In the genomic region with DNA sequence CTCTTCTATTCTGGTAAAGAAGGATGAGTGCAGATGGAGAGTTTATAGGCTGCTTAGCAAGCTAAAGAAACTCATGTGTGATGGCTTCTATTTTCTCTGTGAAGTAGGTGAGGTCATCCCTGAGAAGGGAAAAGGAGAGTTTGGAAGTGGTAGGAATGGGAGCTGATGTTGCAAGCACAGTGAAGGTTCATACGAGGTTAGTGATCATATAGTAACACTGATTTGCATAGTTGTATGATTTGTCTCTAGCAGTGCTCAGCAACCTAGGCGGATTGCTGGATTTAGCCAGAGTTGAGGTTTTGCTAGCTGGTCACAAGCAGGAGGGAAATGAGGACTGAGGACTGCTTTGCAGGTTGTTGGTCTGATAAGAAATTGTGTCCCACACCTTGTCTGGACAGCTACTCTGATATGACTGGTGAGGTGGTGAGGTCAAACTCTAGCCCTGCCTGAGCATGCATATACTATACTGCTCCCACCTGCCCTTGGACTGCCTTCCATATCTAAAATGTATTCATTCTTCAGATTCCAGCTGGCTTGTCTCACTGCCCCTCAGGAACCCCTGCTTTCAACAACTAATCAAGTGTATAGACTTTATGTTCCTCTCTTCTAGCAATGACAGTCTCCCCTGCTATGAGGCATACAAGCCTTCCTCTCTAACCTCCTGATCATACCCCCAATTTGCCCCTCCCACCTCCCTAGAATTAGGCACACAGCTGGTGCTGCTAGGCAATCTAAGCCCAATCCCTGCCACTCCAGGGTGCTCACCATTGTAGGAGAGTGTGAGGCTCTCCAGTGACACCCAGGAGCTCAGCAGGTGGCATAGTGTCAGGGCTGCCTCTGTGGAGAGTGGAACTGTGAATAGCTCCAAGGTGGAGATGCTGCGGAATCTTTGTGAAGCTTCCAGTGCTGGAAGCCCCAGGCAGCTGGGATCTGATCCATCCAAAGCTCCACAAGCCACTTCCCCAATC, we compare ENCODE assay signal across 1 cellular context.
A peak's percentile ranks its signal among the peaks of the same experiment; 100 is the strongest.
TF ChIP-seq lines count a peak whose summit lies in the region.

No MANE protein-coding gene starts in this region.

TF ChIP-seq in HEK293, 187 proteins besides CTCF, POLR2A, EP300 and RAD21 (continued from another document):
- TF ChIP-seq ZNF302 (tag by site-specific recombination; IDR thresholded peaks at IDR 0.05; ENCODE audit: low read depth) (no peak), ATF2 (tag by site-specific recombination; IDR thresholded peaks at IDR 0.05; ENCODE audit: low read depth) (peak; percentile 80), ZFHX2 (tag by site-specific recombination; conservative IDR thresholded peaks at IDR 0.05) (no peak), ZNF473 (tag by site-specific recombination; IDR thresholded peaks at IDR 0.05) (no peak), TRIM28 (IDR thresholded peaks at IDR 0.05; ENCODE audit: borderline replicate concordance, low read length) (no peak), INSM2 (tag by site-specific recombination; IDR thresholded peaks at IDR 0.05) (peak; percentile 52; the same call in 1 of the 2 replicates), GLI2 (tag by site-specific recombination; IDR thresholded peaks at IDR 0.05; ENCODE audit: borderline replicate concordance, low read depth) (no peak), ZBTB21 (tag by site-specific recombination; IDR thresholded peaks at IDR 0.05) (no peak), FEZF1 (tag by site-specific recombination; IDR thresholded peaks at IDR 0.05) (no peak), IKZF3 (tag by site-specific recombination; IDR thresholded peaks at IDR 0.05) (peak; percentile 85), ZNF600 (tag by site-specific recombination; IDR thresholded peaks at IDR 0.05) (peak; percentile 94), ZIC2 (tag by site-specific recombination; IDR thresholded peaks at IDR 0.05) (peak; percentile 86)
- TF ChIP-seq, protein P1, sequence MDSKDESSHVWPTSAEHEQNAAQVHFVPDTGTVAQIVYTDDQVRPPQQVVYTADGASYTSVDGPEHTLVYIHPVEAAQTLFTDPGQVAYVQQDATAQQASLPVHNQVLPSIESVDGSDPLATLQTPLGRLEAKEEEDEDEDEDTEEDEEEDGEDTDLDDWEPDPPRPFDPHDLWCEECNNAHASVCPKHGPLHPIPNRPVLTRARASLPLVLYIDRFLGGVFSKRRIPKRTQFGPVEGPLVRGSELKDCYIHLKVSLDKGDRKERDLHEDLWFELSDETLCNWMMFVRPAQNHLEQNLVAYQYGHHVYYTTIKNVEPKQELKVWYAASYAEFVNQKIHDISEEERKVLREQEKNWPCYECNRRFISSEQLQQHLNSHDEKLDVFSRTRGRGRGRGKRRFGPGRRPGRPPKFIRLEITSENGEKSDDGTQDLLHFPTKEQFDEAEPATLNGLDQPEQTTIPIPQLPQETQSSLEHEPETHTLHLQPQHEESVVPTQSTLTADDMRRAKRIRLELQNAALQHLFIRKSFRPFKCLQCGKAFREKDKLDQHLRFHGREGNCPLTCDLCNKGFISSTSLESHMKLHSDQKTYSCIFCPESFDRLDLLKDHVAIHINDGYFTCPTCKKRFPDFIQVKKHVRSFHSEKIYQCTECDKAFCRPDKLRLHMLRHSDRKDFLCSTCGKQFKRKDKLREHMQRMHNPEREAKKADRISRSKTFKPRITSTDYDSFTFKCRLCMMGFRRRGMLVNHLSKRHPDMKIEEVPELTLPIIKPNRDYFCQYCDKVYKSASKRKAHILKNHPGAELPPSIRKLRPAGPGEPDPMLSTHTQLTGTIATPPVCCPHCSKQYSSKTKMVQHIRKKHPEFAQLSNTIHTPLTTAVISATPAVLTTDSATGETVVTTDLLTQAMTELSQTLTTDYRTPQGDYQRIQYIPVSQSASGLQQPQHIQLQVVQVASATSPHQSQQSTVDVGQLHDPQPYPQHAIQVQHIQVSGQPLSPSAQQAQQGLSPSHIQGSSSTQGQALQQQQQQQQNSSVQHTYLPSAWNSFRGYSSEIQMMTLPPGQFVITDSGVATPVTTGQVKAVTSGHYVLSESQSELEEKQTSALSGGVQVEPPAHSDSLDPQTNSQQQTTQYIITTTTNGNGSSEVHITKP (tag by site-specific recombination; IDR thresholded peaks at IDR 0.05): 0 out of 2 replicates have a peak, but pooled peaks have one; percentile 17
TF ChIP-seq in HEK293: peak in this region for 12.
